29 cellular contexts compared by ENCODE assay signal in genomic region chr15:77484994-77485393, GRCh38.
"Had no signal": no experiment of that assay in that cellular context is flagged by ENCODE, and none has a peak within 500 bp of the region (broad histone marks: within the 10 kb centered on the region; RNA-seq: fewer than 3 reads in every experiment).

No MANE protein-coding gene starts in this region.

- ATAC-seq: activated T-cell treated with anti-CD3 and anti-CD28 coated beads, Interleukin-2, amount 50 U/mL, for 4 hours; Panc1; SK-N-SH treated with all-trans-retinoic acid at 6 μM for 48 hours had no signal

- H3K9me3 Mint-ChIP-seq: activated B cell treated with CpG ODN at 0.5 μM for 24 hours; activated CD4-positive, alpha-beta memory T cell treated with anti-CD3 and anti-CD28 coated beads for 36 hours; activated CD4-positive, alpha-beta T cell treated with anti-CD3 and anti-CD28 coated beads, Interleukin-2, amount 10 ng/mL, durations not matched to agents 7 days and 5 days; activated naive CD4-positive, alpha-beta T cell treated with anti-CD3 and anti-CD28 coated beads for 36 hours; activated naive CD8-positive, alpha-beta T cell treated with anti-CD3 and anti-CD28 coated beads, Interleukin-2, amount 10 ng/mL, durations not matched to agents 7 days and 5 days; activated T-cell treated with anti-CD3 and anti-CD28 coated beads, Interleukin-2, amount 50 U/mL, for 4 hours; T-helper 1 cell treated with Interleukin-12 subunit alpha and Interleukin-12 subunit beta and Interleukin-4 antibody, amounts not matched to agents 30 μg/mL and 1 μg/mL, for 36 hours had no signal

- H3K4me3 ChIP-seq: adrenal gland, SJSA1 had no signal

- H3K4me3 Mint-ChIP-seq: activated B cell treated with CpG ODN at 0.5 μM for 24 hours; activated CD4-positive, alpha-beta memory T cell treated with anti-CD3 and anti-CD28 coated beads for 36 hours; activated CD4-positive, alpha-beta T cell treated with anti-CD3 and anti-CD28 coated beads, Interleukin-2, amount 10 ng/mL, durations not matched to agents 7 days and 5 days; activated naive CD4-positive, alpha-beta T cell treated with anti-CD3 and anti-CD28 coated beads for 36 hours; activated naive CD8-positive, alpha-beta T cell treated with anti-CD3 and anti-CD28 coated beads, Interleukin-2, amount 10 ng/mL, durations not matched to agents 7 days and 5 days; activated T-cell treated with anti-CD3 and anti-CD28 coated beads, Interleukin-2, amount 50 U/mL, for 4 hours; T-helper 1 cell treated with Interleukin-12 subunit alpha and Interleukin-12 subunit beta and Interleukin-4 antibody, amounts not matched to agents 30 μg/mL and 1 μg/mL, for 36 hours had no signal

- DNase-seq: activated B cell treated with CpG ODN at 0.5 μM for 24 hours; activated CD4-positive, alpha-beta memory T cell treated with anti-CD3 and anti-CD28 coated beads for 36 hours; activated CD4-positive, alpha-beta T cell treated with anti-CD3 and anti-CD28 coated beads, Interleukin-2, amount 10 ng/mL, durations not matched to agents 7 days and 5 days; activated CD8-positive, alpha-beta memory T cell treated with anti-CD3 and anti-CD28 coated beads for 24 hours; activated gamma-delta T cell; activated naive CD4-positive, alpha-beta T cell treated with anti-CD3 and anti-CD28 coated beads for 36 hours; activated naive CD8-positive, alpha-beta T cell treated with anti-CD3 and anti-CD28 coated beads, Interleukin-2, amount 10 ng/mL, durations not matched to agents 7 days and 5 days; activated T-cell treated with anti-CD3 and anti-CD28 coated beads, Interleukin-2, amount 50 U/mL, for 4 hours; adrenal gland; anterior cingulate cortex; cerebellar nuclear complex; KG1; NCI-H1048; NCI-H1417; NCI-H1930; NCI-H2107; NCI-H2171 treated with DMSO at 0.1 percent for 48 hours; NCI-H226; NCI-H69; NK-92 treated with Interleukin-12 subunit alpha and Interleukin-12 subunit beta, amount 100 ng/mL, for 24 hours; OCI-M1; RPMI8226; SHP77; SW 1271; T-helper 9 cell had no signal

- H3K27me3 ChIP-seq: adrenal gland, SJSA1 had no signal

- H3K27me3 Mint-ChIP-seq: activated B cell treated with CpG ODN at 0.5 μM for 24 hours; activated CD4-positive, alpha-beta memory T cell treated with anti-CD3 and anti-CD28 coated beads for 36 hours; activated CD4-positive, alpha-beta T cell treated with anti-CD3 and anti-CD28 coated beads, Interleukin-2, amount 10 ng/mL, durations not matched to agents 7 days and 5 days; activated naive CD8-positive, alpha-beta T cell treated with anti-CD3 and anti-CD28 coated beads, Interleukin-2, amount 10 ng/mL, durations not matched to agents 7 days and 5 days had no signal

- H3K27ac ChIP-seq: adrenal gland had no signal

- H3K9me3 ChIP-seq: adrenal gland, SJSA1 had no signal

- H3K27ac Mint-ChIP-seq: activated B cell treated with CpG ODN at 0.5 μM for 24 hours; activated CD4-positive, alpha-beta memory T cell treated with anti-CD3 and anti-CD28 coated beads for 36 hours; activated CD4-positive, alpha-beta T cell treated with anti-CD3 and anti-CD28 coated beads, Interleukin-2, amount 10 ng/mL, durations not matched to agents 7 days and 5 days; activated naive CD4-positive, alpha-beta T cell treated with anti-CD3 and anti-CD28 coated beads for 36 hours; activated naive CD8-positive, alpha-beta T cell treated with anti-CD3 and anti-CD28 coated beads, Interleukin-2, amount 10 ng/mL, durations not matched to agents 7 days and 5 days; T-helper 1 cell treated with Interleukin-12 subunit alpha and Interleukin-12 subunit beta and Interleukin-4 antibody, amounts not matched to agents 30 μg/mL and 1 μg/mL, for 36 hours had no signal
